ENCODE assay signal across 29 cellular contexts in the genomic region with DNA sequence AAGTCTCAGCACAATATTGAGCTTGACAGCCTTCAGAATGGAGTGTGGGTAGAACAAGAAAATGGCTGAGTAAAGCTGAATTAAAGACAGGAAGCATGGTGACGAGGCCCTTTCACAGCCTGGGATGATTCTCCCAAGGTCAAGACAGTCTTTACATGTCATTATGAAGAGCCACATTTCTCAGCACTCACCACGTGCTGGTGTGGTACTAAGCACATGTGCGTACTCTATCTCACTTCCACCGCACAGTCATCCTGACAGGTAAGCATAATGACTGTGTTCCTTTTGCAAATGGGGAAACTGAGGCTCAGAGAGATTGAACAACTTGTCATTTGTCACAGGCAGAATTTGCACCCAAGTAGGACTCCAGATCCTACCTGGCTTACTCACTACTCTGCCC.
"Had no signal": no experiment of that assay in that cellular context is flagged by ENCODE, and none has a peak within 500 bp of the region (broad histone marks: within the 10 kb centered on the region; RNA-seq: fewer than 3 reads in every experiment).

No MANE protein-coding gene starts in this region.

- H2AFZ ChIP-seq: parathyroid adenoma had no signal

- ATAC-seq: naive thymus-derived CD8-positive, alpha-beta T cell; natural killer cell treated with Interleukin-12 subunit alpha and Interleukin-12 subunit beta and Interleukin-15 and Interleukin-18, amount 100 ng/mL, for 72 hours; psoas muscle; right cardiac atrium; sciatic nerve; stimulated activated memory B cell treated with anti-CD40 and anti-IgM and Interleukin-4, amounts not matched to agents 10 μg/mL and 1 μg/mL and 100 μg/mL, for 72 hours; stimulated activated naive CD8-positive, alpha-beta T cell treated with anti-CD3 and anti-CD28 coated beads, Interleukin-15, amount 100 ng/mL, for 72 hours; stimulated activated naive CD8-positive, alpha-beta T cell treated with anti-CD3 and anti-CD28 coated beads, Interleukin-15, Interleukin-2, amounts not matched to agents 100 U/mL and 50 U/mL, for 24 hours; upper lobe of right lung had no signal

- H3K9me3 ChIP-seq: ovary, psoas muscle, spleen, suprapubic skin, testis, tibial artery, transverse colon, upper lobe of right lung, uterus had no signal

- H3K9ac ChIP-seq: parathyroid adenoma had no signal

- H3K4me2 ChIP-seq: smooth muscle cell had no signal

- H3K79me2 ChIP-seq: parathyroid adenoma had no signal

- H3K36me3 ChIP-seq: ovary, spleen, suprapubic skin, tibial artery, transverse colon, upper lobe of right lung, uterus had no signal

- H3K27me3 ChIP-seq: ovary, spleen, suprapubic skin, testis, tibial artery, transverse colon, upper lobe of right lung, uterus had no signal

- H3K27ac ChIP-seq: ovary, parathyroid adenoma, psoas muscle, skin epidermis, spleen, suprapubic skin, testis, tibial artery, transverse colon, upper lobe of right lung, uterus had no signal

- H3K4me1 ChIP-seq: parathyroid adenoma, psoas muscle, spleen, suprapubic skin, testis, tibial artery, transverse colon, upper lobe of right lung, uterus had no signal

- H3K4me3 ChIP-seq: ovary, psoas muscle, skin epidermis, smooth muscle cell, spleen, suprapubic skin, testis, tibial artery, transverse colon, upper lobe of right lung, uterus had no signal

- DNase-seq: naive thymus-derived CD8-positive, alpha-beta T cell; nephron progenitor cell; occipital lobe; ovary; posterior cingulate gyrus; psoas muscle; right cardiac atrium; spleen; stimulated activated CD4-positive, alpha-beta T cell treated with anti-CD3 and anti-CD28 coated beads, Interleukin-12 subunit alpha, Interleukin-12 subunit beta, amount 100 ng/mL, for 4 hours; stimulated activated CD4-positive, alpha-beta T cell treated with anti-CD3 and anti-CD28 coated beads, Interleukin-1b, Interleukin-23, amount 100 ng/mL, for 48 hours; stimulated activated CD4-positive, alpha-beta T cell treated with anti-CD3 and anti-CD28 coated beads, Interleukin-4, amount 100 ng/mL, for 1 hour; stimulated activated CD4-positive, alpha-beta T cell treated with anti-CD3 and anti-CD28 coated beads, Interleukin-4, amount 100 ng/mL, for 4 hours; stimulated activated CD8-positive, alpha-beta memory T cell treated with anti-CD3 and anti-CD28 coated beads, Interleukin-4, amount 100 ng/mL, for 48 hours; stimulated activated naive CD4-positive, alpha-beta T cell; stimulated activated naive CD8-positive, alpha-beta T cell treated with anti-CD3 and anti-CD28 coated beads, Interleukin-15, amount 100 ng/mL, for 72 hours; stimulated activated naive CD8-positive, alpha-beta T cell treated with anti-CD3 and anti-CD28 coated beads, Interleukin-15, Interleukin-2, amounts not matched to agents 100 U/mL and 50 U/mL, for 24 hours; substantia nigra; testis; tibial artery; transverse colon; upper lobe of right lung; uterus had no signal
